ENCODE assay signal across 36 cellular contexts in the genomic region with DNA sequence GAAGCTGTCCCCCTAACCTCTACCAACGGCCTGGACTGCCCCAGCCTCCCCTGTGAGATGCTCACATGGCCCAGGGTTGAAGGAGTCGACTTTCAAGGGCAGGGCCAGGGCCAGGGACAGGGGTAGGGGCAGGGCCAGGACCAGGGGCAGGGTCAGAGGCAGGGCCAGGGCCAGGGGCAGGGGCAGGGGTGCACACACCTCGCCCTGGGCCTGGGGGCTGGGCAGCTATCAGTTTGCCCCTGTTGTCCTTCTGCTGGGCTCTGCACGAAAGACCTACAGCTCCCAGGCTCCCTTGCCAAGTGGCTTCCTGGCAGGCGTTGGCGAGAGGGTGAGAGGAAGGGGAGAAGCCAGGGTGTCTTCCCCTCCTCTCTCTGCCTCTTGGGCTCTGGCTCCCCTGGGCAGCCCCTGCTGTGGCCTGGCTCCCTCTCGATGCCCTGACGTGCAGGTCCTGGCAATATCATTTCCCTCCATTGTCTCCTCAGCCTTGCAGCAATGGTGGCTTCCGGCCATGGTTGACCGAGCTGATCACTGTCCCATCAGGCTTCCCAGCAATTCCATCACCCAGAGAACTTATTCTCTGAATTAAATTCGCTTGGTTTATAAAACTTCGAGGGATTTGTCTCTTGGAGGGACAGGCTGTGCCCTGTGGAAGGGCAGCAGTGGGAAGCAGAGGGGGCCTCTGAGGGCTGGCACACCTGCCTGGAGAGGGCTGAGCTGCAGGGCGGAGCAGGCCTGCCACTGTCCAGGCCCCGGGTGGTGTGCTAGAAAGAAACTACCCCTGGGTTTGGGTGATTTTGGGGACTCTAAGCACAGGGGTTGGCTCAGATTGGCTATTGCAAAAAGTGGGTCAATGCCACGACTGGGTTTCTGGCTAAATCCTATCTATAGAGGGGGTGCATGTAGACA. TPM values are rescaled to one million over a fixed set of nuclear protein-coding genes. Genes with fewer than 3 reads are reported as not detected.
A peak's percentile ranks its signal among the peaks of the same experiment; 100 is the strongest.
DNase-seq lines count a peak whose midpoint lies in the region; ATAC-seq, FAIRE-seq and TF ChIP-seq lines count a peak whose summit lies in the region.
"Had no signal": no experiment of that assay in that cellular context is flagged by ENCODE, and none has a peak within 500 bp of the region (broad histone marks: within the 10 kb centered on the region; RNA-seq: fewer than 3 reads in every experiment).

No MANE protein-coding gene starts in this region.

- WGBS in sigmoid colon, 2 donors: 71 to 73% methylated on average over 15 of the region's 15 CpGs

- intact Hi-C loops in sigmoid colon (cut with DNase I): no loop called here
- intact Hi-C loops in PC-9 (cut with micrococcal nuclease; ENCODE audit: unreplicated experiment): no loop called here

- no peak overlapping the region for H3K4me3 ChIP-seq in BLaER1
- no peak overlapping the region for H3K4me3 ChIP-seq in sigmoid colon
- no peak overlapping the region for H3K4me3 ChIP-seq in PC-9
- H3K4me3 ChIP-seq: GM23248, ovary, thyroid gland had no signal

- POLR2A ChIA-PET in GM10248 (lab: Yijun Ruan, JAX) (no interaction called here), PC-9 (lab: Charles Lee; ENCODE audit: unreplicated experiment) (no interaction called here)

- H3K36me3 ChIP-seq in BLaER1 (peaks cover 76% of the 10 kb centered on the region), sigmoid colon (no peaks in the 10 kb centered on the region), PC-9 (ENCODE audit: low read depth) (no peaks in the 10 kb centered on the region)
- H3K36me3 ChIP-seq: brain microvascular endothelial cell, ovary, thyroid gland had no signal

- no peak for ATAC-seq in GM21619 (IDR thresholded peaks at IDR 0.05; ENCODE audit: unreplicated experiment)
- ATAC-seq: activated CD4-positive, CD25-positive, alpha-beta regulatory T cell treated with anti-CD3 and anti-CD28 coated beads, Interleukin-2, amount 50 U/mL, for 24 hours; naive thymus-derived CD8-positive, alpha-beta T cell; T-helper 17 cell had no signal

- no peaks in the 10 kb centered on the region for H3K27me3 ChIP-seq in BLaER1
- H3K27me3 ChIP-seq in sigmoid colon: peaks cover 0 to 14% (median 8%) of the 10 kb centered on the region in 3 donors
- no peaks in the 10 kb centered on the region for H3K27me3 ChIP-seq in PC-9 (ENCODE audit: insufficient read depth, low read depth)
- H3K27me3 ChIP-seq: brain microvascular endothelial cell, ovary, thyroid gland had no signal

- DNase-seq in GM10248 (ENCODE audit: extremely low spot score) (peak; percentile 10), iPS-NIHi7 (ENCODE audit: extremely low spot score) (peak; percentile 4), sigmoid colon (peak; percentile 49), PC-9 (no peak), GM19239 (ENCODE audit: insufficient read length, low spot score) (no peak)
- DNase-seq: activated CD4-positive, alpha-beta memory T cell treated with anti-CD3 and anti-CD28 coated beads for 36 hours; activated CD8-positive, alpha-beta memory T cell treated with anti-CD3 and anti-CD28 coated beads, Interleukin-2, amount 50 U/mL, for 48 hours; activated naive CD4-positive, alpha-beta T cell treated with anti-CD3 and anti-CD28 coated beads, Interleukin-2, amount 50 U/mL, for 16 hours; amniotic stem cell; brain microvascular endothelial cell; COR-L47; effector CD8-positive, alpha-beta T cell; GM23248; naive thymus-derived CD8-positive, alpha-beta T cell; NCI-H1436 treated with DMSO at 0.1 percent for 48 hours; NCI-H226; NCI-H526 treated with DMSO at 0.1 percent for 48 hours; NK-92 treated with Interleukin-12 subunit alpha and Interleukin-12 subunit beta, amount 100 ng/mL, for 24 hours; retina; SHP77; stimulated activated CD4-positive, alpha-beta T cell treated with anti-CD3 and anti-CD28 coated beads, Interleukin-2, amount 100 ng/mL, for 24 hours; T-helper 17 cell; thyroid gland had no signal

- no peaks in the 10 kb centered on the region for H3K79me2 ChIP-seq in PC-9 (ENCODE audit: low read depth)

- CTCF ChIA-PET in GM10248 (lab: Yijun Ruan, JAX) (interaction anchor here (1.0 kb wide), 1 partner anchor 15 kb away, joined by 3 read pairs; no protein-coding TSS in a partner anchor), PC-9 (lab: Charles Lee) (no interaction called here)

- H3K4me2 ChIP-seq in BLaER1 (peak overlapping the region; percentile 61), PC-9 (no peak overlapping the region)

- TF ChIP-seq EP300 in sigmoid colon (IDR thresholded peaks at IDR 0.05): no peak

- peak overlapping the region; percentile 58 for H3K27ac ChIP-seq in BLaER1
- no peak overlapping the region for H3K27ac ChIP-seq in sigmoid colon
- no peak overlapping the region for H3K27ac ChIP-seq in PC-9
- H3K27ac ChIP-seq: brain microvascular endothelial cell, epithelial cell of prostate, GM23248, ovary, thyroid gland had no signal

- H4K20me1 ChIP-seq in BLaER1 (peaks cover 67% of the 10 kb centered on the region), PC-9 (ENCODE audit: insufficient read depth) (no peaks in the 10 kb centered on the region)

- no peak overlapping the region for H2AFZ ChIP-seq in PC-9
- H2AFZ ChIP-seq: GM23248 had no signal

- FAIRE-seq in GM19239 (lab: Jason Lieb, UNC): no peak
- FAIRE-seq: G401.6, islet of Langerhans, TTC549 had no signal

- H3K4me1 ChIP-seq in BLaER1: peaks cover 58% of the 10 kb centered on the region
- no peaks in the 10 kb centered on the region for H3K4me1 ChIP-seq in sigmoid colon
- no peaks in the 10 kb centered on the region for H3K4me1 ChIP-seq in PC-9 (replicated peaks; ENCODE audit: insufficient read depth)
- H3K4me1 ChIP-seq: thyroid gland had no signal

- TF ChIP-seq CTCF in GM10248 (IDR thresholded peaks at IDR 0.05; ENCODE audit: control extremely low read depth, extremely low read depth, low read depth, missing control alignments): no peak
- TF ChIP-seq CTCF in sigmoid colon (IDR thresholded peaks at IDR 0.05): no peak
- TF ChIP-seq CTCF in PC-9 (conservative IDR thresholded peaks at IDR 0.05): no peak

- H3K9me2 ChIP-seq in PC-9 (ENCODE audit: insufficient read depth): no peaks in the 10 kb centered on the region

- no peak for TF ChIP-seq POLR2A in sigmoid colon (IDR thresholded peaks at IDR 0.05)

- no TSS peak for BruUV-seq in PC-9 (replicated peaks; lab: Mats Ljungman, UMichigan)

- peaks cover 29% of the 10 kb centered on the region for H3K9me3 ChIP-seq in BLaER1
- peaks cover 0 to 3% (median 0%) of the 10 kb centered on the region in 4 donors for H3K9me3 ChIP-seq in sigmoid colon
- H3K9me3 ChIP-seq in PC-9 (ENCODE audit: insufficient read depth, low read depth): no peaks in the 10 kb centered on the region
- H3K9me3 ChIP-seq: ovary, thyroid gland had no signal

- H3F3A ChIP-seq in PC-9 (ENCODE audit: insufficient read depth, low read depth): no peaks in the 10 kb centered on the region

- no peak overlapping the region for H3K9ac ChIP-seq in BLaER1
- H3K9ac ChIP-seq: GM23248 had no signal

RNA-seq across cellular contexts. Expression of a gene that starts 13.9 kb away (rescaled TPM):
- total RNA-seq in sigmoid colon (not detected), PC-9 (2021) (not detected in 2 replicates)
- not detected for polyA plus RNA-seq in sigmoid colon
- total RNA-seq: activated CD4-positive, alpha-beta memory T cell treated with anti-CD3 and anti-CD28 coated beads for 36 hours; activated T-helper 1 cell treated with anti-CD3 and anti-CD28 coated beads, Interleukin-12 subunit alpha, Interleukin-12 subunit beta, Interleukin-2, Interleukin-4 antibody, amounts not matched to agents 30 ng/mL and 10 ng/mL and 1 ng/mL, durations not matched to agents 14 hours and 24 hours and 36 hours; cerebellum; GM23248; HT-29; liver; naive thymus-derived CD8-positive, alpha-beta T cell; ovary; T-helper 17 cell; thyroid gland had no signal
- polyA plus RNA-seq: GM23248; IgD-negative memory B cell; liver; naive thymus-derived CD8-positive, alpha-beta T cell had no signal

Comparison
In these comparisons a context has a peak if more than half of its experiments do, and no peak if none do; other contexts are left out.
1. DNase-seq: peak in GM10248 (single experiment), iPS-NIHi7 (single experiment) and sigmoid colon (single experiment); none in PC-9 (0 of 2) and GM19239 (single experiment).